Comparison of ENCODE assay signal across 28 cellular contexts in the genomic region with DNA sequence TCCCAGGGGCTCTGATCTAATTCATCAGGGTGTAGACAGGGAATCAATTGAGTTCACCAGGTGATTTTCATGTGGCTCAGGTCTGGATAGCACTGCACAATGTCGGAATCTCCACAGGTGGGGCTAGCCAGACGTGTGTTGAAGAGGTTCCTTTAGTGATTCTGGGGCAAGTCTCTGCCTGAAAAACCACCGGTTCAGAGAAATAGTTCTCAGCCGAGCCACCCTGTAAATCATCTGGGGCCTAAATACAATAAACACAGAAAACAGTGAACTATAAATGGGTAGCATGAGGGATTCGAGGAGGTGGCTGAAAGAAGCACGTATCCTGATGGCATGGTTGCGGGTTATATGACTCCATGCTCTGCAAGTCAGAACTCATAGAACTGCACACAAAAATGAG. TPM values are rescaled to one million over a fixed set of nuclear protein-coding genes. Genes with fewer than 3 reads are reported as not detected.
"Had no signal": no experiment of that assay in that cellular context is flagged by ENCODE, and none has a peak within 500 bp of the region (broad histone marks: within the 10 kb centered on the region; RNA-seq: fewer than 3 reads in every experiment).

No MANE protein-coding gene starts in this region.

- H3K4me2 ChIP-seq: PC-9, SK-N-SH had no signal

- H3K36me3 ChIP-seq: MG63, Peyer's patch had no signal

- H3K9me3 ChIP-seq: MG63, Peyer's patch, SK-N-SH had no signal

- H3K4me1 ChIP-seq: Peyer's patch had no signal

- H3K9me2 ChIP-seq: SK-N-SH had no signal

- H3K27ac ChIP-seq: PC-9, Peyer's patch had no signal

- FAIRE-seq: HepG2 had no signal

- H3K27me3 ChIP-seq: MG63, Peyer's patch had no signal

- ATAC-seq: HepG2 had no signal

- H2AFZ ChIP-seq: PC-9 had no signal

- H3K4me3 ChIP-seq: MG63, PC-9, Peyer's patch had no signal

- DNase-seq: IMR-90, Karpas-422, KG1, MG63, NCI-H1092, NCI-H1105 treated with DMSO at 0.1 percent for 48 hours, NCI-H1417 treated with DMSO at 0.1 percent for 48 hours, NCI-H146, NCI-H1694 treated with DMSO at 0.1 percent for 48 hours, NCI-H1930, NCI-H2081 treated with DMSO at 0.1 percent for 48 hours, NCI-H2171, NCI-H226, NCI-H446, NCI-H510A, NCI-H524 treated with DMSO at 0.1 percent for 48 hours, NCI-H69, NCI-H774, PC-9, Peyer's patch, Right ventricle myocardium superior, SK-N-SH, SW 1271 had no signal

RNA-seq across cellular contexts. Expression of a gene that starts 21.3 kb away (rescaled TPM):
- total RNA-seq: HepG2, HT1080, IMR-90, OCI-LY7, PC-9 had no signal
- polyA plus RNA-seq: HepG2, SK-N-SH had no signal

RNA-seq across cellular contexts. Expression of a gene that starts 25.5 kb away (rescaled TPM):
- total RNA-seq: HepG2, HT1080, OCI-LY7, PC-9, Peyer's patch, RPMI7951, SK-MEL-5 had no signal
- polyA plus RNA-seq: HepG2, SK-N-SH had no signal
